26 cellular contexts compared by ENCODE assay signal in genomic region chr5:176998828-176999227, GRCh38.
"Had no signal": no experiment of that assay in that cellular context is flagged by ENCODE, and none has a peak within 500 bp of the region (broad histone marks: within the 10 kb centered on the region; RNA-seq: fewer than 3 reads in every experiment).

No MANE protein-coding gene starts in this region.

- H3K27me3 ChIP-seq: adrenal gland, breast epithelium, cardiac muscle cell, colonic mucosa, esophagus muscularis mucosa, foreskin keratinocyte, gastrocnemius medialis, heart left ventricle had no signal

- H3K4me1 ChIP-seq: breast epithelium, colonic mucosa had no signal

- H3K4me3 ChIP-seq: adrenal gland, breast epithelium, cardiac muscle cell, colonic mucosa, esophagus muscularis mucosa, gastrocnemius medialis, heart left ventricle had no signal

- H3K36me3 ChIP-seq: adrenal gland, breast epithelium, cardiac muscle cell, colonic mucosa, gastrocnemius medialis had no signal

- H3K27ac ChIP-seq: breast epithelium, cardiac muscle cell, colonic mucosa, esophagus muscularis mucosa, foreskin keratinocyte, gastrocnemius medialis, heart left ventricle had no signal

- H3K9me3 ChIP-seq: adrenal gland, colonic mucosa, gastrocnemius medialis had no signal

- ATAC-seq: activated naive CD8-positive, alpha-beta T cell treated with anti-CD3 and anti-CD28 coated beads, Interleukin-2, amount 50 U/mL, for 24 hours; foreskin keratinocyte; gastrocnemius medialis; heart left ventricle had no signal

- DNase-seq: activated CD4-positive, alpha-beta memory T cell treated with anti-CD3 and anti-CD28 coated beads, Interleukin-2, amount 10 ng/mL, durations not matched to agents 7 days and 5 days; activated CD4-positive, alpha-beta T cell treated with anti-CD3 and anti-CD28 coated beads for 1 hour; activated CD4-positive, alpha-beta T cell treated with anti-CD3 and anti-CD28 coated beads for 4 hours; activated CD4-positive, alpha-beta T cell treated with anti-CD3 and anti-CD28 coated beads, Interleukin-2, amount 10 ng/mL, durations not matched to agents 7 days and 5 days; activated CD4-positive, alpha-beta T cell treated with anti-CD3 and anti-CD28 coated beads, Interleukin-2, amount 50 U/mL, for 4 hours; activated effector memory CD4-positive, alpha-beta T cell treated with anti-CD3 and anti-CD28 coated beads, Interleukin-2, amount 50 U/mL, for 16 hours; activated naive CD4-positive, alpha-beta T cell treated with anti-CD3 and anti-CD28 coated beads for 36 hours; activated naive CD8-positive, alpha-beta T cell treated with anti-CD3 and anti-CD28 coated beads for 36 hours; activated naive CD8-positive, alpha-beta T cell treated with anti-CD3 and anti-CD28 coated beads, Interleukin-2, amount 50 U/mL, for 24 hours; activated T-cell treated with anti-CD3 and anti-CD28 coated beads, Interleukin-2, amount 50 U/mL, for 1 hour; activated T-cell treated with anti-CD3 and anti-CD28 coated beads, Interleukin-2, amount 50 U/mL, for 48 hours; amygdala; aorta; central memory CD4-positive, alpha-beta T cell; cerebellar nuclear complex; colonic mucosa; effector CD8-positive, alpha-beta T cell; foreskin keratinocyte; gastrocnemius medialis; glutamatergic neuron; heart left ventricle; T-helper 2 cell had no signal
